In the genomic region with DNA sequence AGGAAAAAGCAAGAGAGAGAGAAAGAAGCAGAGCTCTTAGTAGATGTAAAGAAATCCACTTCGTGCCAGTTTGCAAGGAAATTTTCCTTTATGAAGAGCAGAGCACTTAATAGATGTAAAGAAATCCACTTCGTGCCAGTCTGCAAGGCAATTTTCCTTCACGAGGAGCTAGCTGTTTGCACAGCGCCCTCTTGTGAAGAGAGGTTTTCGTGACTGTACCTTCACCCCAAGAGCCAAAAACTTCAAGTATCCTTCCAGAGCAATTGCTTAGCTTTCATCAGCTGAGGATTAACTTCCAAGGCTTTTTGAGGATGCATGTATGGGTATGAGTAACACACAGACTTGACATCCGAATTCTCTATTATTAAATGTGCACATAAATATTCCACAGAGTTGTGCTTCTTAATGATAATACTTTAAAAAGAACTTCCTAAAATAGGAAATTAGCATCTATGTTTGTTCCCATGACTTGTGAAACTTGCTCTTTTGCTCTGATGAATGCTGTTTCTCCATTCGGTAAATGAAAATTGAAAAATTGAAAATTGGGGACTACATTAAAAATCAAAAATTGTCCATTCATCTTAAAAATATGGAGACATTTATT, we compare ENCODE assay signal across 9 cellular contexts.
A peak's percentile ranks its signal among the peaks of the same experiment; 100 is the strongest.
DNase-seq lines count a peak whose midpoint lies in the region; ATAC-seq and TF ChIP-seq lines count a peak whose summit lies in the region.
"Had no signal": no experiment of that assay in that cellular context is flagged by ENCODE, and none has a peak within 500 bp of the region (broad histone marks: within the 10 kb centered on the region; RNA-seq: fewer than 3 reads in every experiment).

No MANE protein-coding gene starts in this region.

- H3K9me3 Mint-ChIP-seq in GM23338 (no peaks in the 10 kb centered on the region; the same call in 2 of the 3 replicates), neural crest cell (no peaks in the 10 kb centered on the region)
- H3K9me3 Mint-ChIP-seq in activated CD8-positive, alpha-beta memory T cell treated with anti-CD3 and anti-CD28 coated beads, Interleukin-2, amount 10 ng/mL, durations not matched to agents 7 days and 5 days (ENCODE audit: low read depth): no peaks in the 10 kb centered on the region
- H3K9me3 Mint-ChIP-seq: stimulated activated naive CD8-positive, alpha-beta T cell treated with anti-CD3 and anti-CD28 coated beads, Interleukin-15, Interleukin-2, amounts not matched to agents 100 ng/mL and 50 ng/mL, for 24 hours had no signal

- H3K9me3 ChIP-seq in fibroblast of lung (ENCODE audit: control insufficient read depth, insufficient read depth, low read depth, low read length) (no peaks in the 10 kb centered on the region), upper lobe of right lung (no peaks in the 10 kb centered on the region)

- TF ChIP-seq CTCF in GM23338 (conservative IDR thresholded peaks at IDR 0.05; ENCODE audit: low read depth in 2 of 2) (peak; percentile 89 to 92), fibroblast of lung (conservative IDR thresholded peaks at IDR 0.05 in 1 of 2, IDR thresholded peaks at IDR 0.05 in 1 of 2; ENCODE audit: low read depth in 1 of 2, low read length in 2 of 2) (peak; percentile 82 to 90), neural crest cell (conservative IDR thresholded peaks at IDR 0.05) (peak; percentile 77), upper lobe of right lung (IDR thresholded peaks at IDR 0.05) (peak; percentile 78)

- in situ Hi-C loops in Caki2 (cut with HindIII; ENCODE audit: low pct_unique_long_range_greater_than_20kb, low sequenced_read_pairs): no loop called here

- no peaks in the 10 kb centered on the region for H3K36me3 ChIP-seq in GM23338 (ENCODE audit: insufficient read depth)
- no peaks in the 10 kb centered on the region for H3K36me3 ChIP-seq in fibroblast of lung (ENCODE audit: control insufficient read depth, insufficient read depth, low read length)
- H3K36me3 ChIP-seq in upper lobe of right lung: no peaks in the 10 kb centered on the region

- H3K4me1 Mint-ChIP-seq in GM23338 (peaks cover 9% of the 10 kb centered on the region; the same call in 2 of the 3 replicates), neural crest cell (peaks cover 13% of the 10 kb centered on the region)
- peaks cover 13% of the 10 kb centered on the region for H3K4me1 Mint-ChIP-seq in activated CD8-positive, alpha-beta memory T cell treated with anti-CD3 and anti-CD28 coated beads, Interleukin-2, amount 10 ng/mL, durations not matched to agents 7 days and 5 days

- H3K4me1 ChIP-seq in GM23338 (ENCODE audit: insufficient read depth): no peaks in the 10 kb centered on the region
- H3K4me1 ChIP-seq in fibroblast of lung (ENCODE audit: control insufficient read depth, extremely low read depth, insufficient read depth, low read length): no peaks in the 10 kb centered on the region
- H3K4me1 ChIP-seq in upper lobe of right lung: no peaks in the 10 kb centered on the region

- H3K4me2 ChIP-seq in GM23338 (no peak overlapping the region), fibroblast of lung (ENCODE audit: extremely low read depth, insufficient read depth, low read length) (no peak overlapping the region)

- ATAC-seq in GM23338 (peak; percentile 72), upper lobe of right lung (peak; percentile 91)
- ATAC-seq in activated CD8-positive, alpha-beta memory T cell treated with anti-CD3 and anti-CD28 coated beads, Interleukin-2, amount 10 ng/mL, durations not matched to agents 7 days and 5 days: no peak

- no peaks in the 10 kb centered on the region for H4K20me1 ChIP-seq in GM23338 (replicated peaks; ENCODE audit: insufficient read depth)
- H4K20me1 ChIP-seq in fibroblast of lung (ENCODE audit: control insufficient read depth, extremely low read depth, insufficient read depth, low read length): no peaks in the 10 kb centered on the region

- no peaks in the 10 kb centered on the region for H3F3A ChIP-seq in GM23338 (replicated peaks; ENCODE audit: low read depth)

- CTCF ChIA-PET in activated CD8-positive, alpha-beta memory T cell treated with anti-CD3 and anti-CD28 coated beads, Interleukin-2, amount 10 ng/mL, durations not matched to agents 7 days and 5 days (lab: Charles Lee): interaction anchor here (0.7 to 6.0 kb wide), 14 partner anchors 9 to 492 kb away, joined by 3 to 47 read pairs (median 5); no protein-coding TSS in a partner anchor

- H2AFZ ChIP-seq in GM23338: no peak overlapping the region
- no peak overlapping the region for H2AFZ ChIP-seq in fibroblast of lung (ENCODE audit: low read length)

- H3K27me3 ChIP-seq in GM23338 (ENCODE audit: insufficient read depth): no peaks in the 10 kb centered on the region
- H3K27me3 ChIP-seq in fibroblast of lung (ENCODE audit: control insufficient read depth, insufficient read depth, low read length): no peaks in the 10 kb centered on the region
- no peaks in the 10 kb centered on the region for H3K27me3 ChIP-seq in upper lobe of right lung

- H3K4me3 ChIP-seq in GM23338 (no peak overlapping the region), fibroblast of lung (replicated peaks in 1 of 4; ENCODE audit: control extremely low read depth in 1 of 4, insufficient read depth in 1 of 4, low read depth in 3 of 4, low read length in 4 of 4) (no peak overlapping the region), upper lobe of right lung (no peak overlapping the region)

- H3K9me2 ChIP-seq in GM23338 (ENCODE audit: insufficient read depth): no peaks in the 10 kb centered on the region

- H3K9ac ChIP-seq in fibroblast of lung (ENCODE audit: insufficient read depth, low read length): no peak overlapping the region

- H3K36me3 Mint-ChIP-seq in GM23338 (ENCODE audit: low read depth) (no peaks in the 10 kb centered on the region), neural crest cell (ENCODE audit: low read depth) (no peaks in the 10 kb centered on the region)
- peaks cover 3% of the 10 kb centered on the region for H3K36me3 Mint-ChIP-seq in activated CD8-positive, alpha-beta memory T cell treated with anti-CD3 and anti-CD28 coated beads, Interleukin-2, amount 10 ng/mL, durations not matched to agents 7 days and 5 days

- no peaks in the 10 kb centered on the region for H3K79me2 ChIP-seq in GM23338 (replicated peaks; ENCODE audit: insufficient read depth)
- H3K79me2 ChIP-seq in fibroblast of lung (ENCODE audit: control insufficient read depth, insufficient read depth, low read length): no peaks in the 10 kb centered on the region

- no peak overlapping the region for H3K27ac Mint-ChIP-seq in GM23338
- H3K27ac Mint-ChIP-seq in activated CD8-positive, alpha-beta memory T cell treated with anti-CD3 and anti-CD28 coated beads, Interleukin-2, amount 10 ng/mL, durations not matched to agents 7 days and 5 days: no peak overlapping the region
- no peak overlapping the region for H3K27ac Mint-ChIP-seq in neural crest cell (ENCODE audit: unreplicated experiment)
- H3K27ac Mint-ChIP-seq: stimulated activated naive CD8-positive, alpha-beta T cell treated with anti-CD3 and anti-CD28 coated beads, Interleukin-15, Interleukin-2, amounts not matched to agents 100 ng/mL and 50 ng/mL, for 24 hours had no signal

- peaks cover 2% of the 10 kb centered on the region for H3K27me3 Mint-ChIP-seq in GM23338 (ENCODE audit: insufficient read depth, low read depth, poor library complexity)
- peaks cover 36% of the 10 kb centered on the region for H3K27me3 Mint-ChIP-seq in activated CD8-positive, alpha-beta memory T cell treated with anti-CD3 and anti-CD28 coated beads, Interleukin-2, amount 10 ng/mL, durations not matched to agents 7 days and 5 days
- no peaks in the 10 kb centered on the region for H3K27me3 Mint-ChIP-seq in neural crest cell (ENCODE audit: low read depth)

- H3K4me3 Mint-ChIP-seq in GM23338 (no peak overlapping the region), neural crest cell (no peak overlapping the region)
- H3K4me3 Mint-ChIP-seq in activated CD8-positive, alpha-beta memory T cell treated with anti-CD3 and anti-CD28 coated beads, Interleukin-2, amount 10 ng/mL, durations not matched to agents 7 days and 5 days: no peak overlapping the region
- H3K4me3 Mint-ChIP-seq: stimulated activated naive CD8-positive, alpha-beta T cell treated with anti-CD3 and anti-CD28 coated beads, Interleukin-15, Interleukin-2, amounts not matched to agents 100 ng/mL and 50 ng/mL, for 24 hours had no signal

- H3K27ac ChIP-seq in GM23338 (ENCODE audit: low read depth) (no peak overlapping the region), fibroblast of lung (ENCODE audit: insufficient read depth, low read length) (no peak overlapping the region), upper lobe of right lung (no peak overlapping the region)

- intact Hi-C loops in upper lobe of right lung (cut with DNase I): no loop called here

- peak; percentile 22 for DNase-seq in Caki2 (ENCODE audit: low read depth)
- DNase-seq in GM23338 (ENCODE audit: low spot score): peak; percentile 78
- peak; percentile 71 for DNase-seq in NCI-H446 treated with DMSO at 0.1 percent for 48 hours (lab: John Stamatoyannopoulos, UW)
- DNase-seq in activated CD8-positive, alpha-beta memory T cell treated with anti-CD3 and anti-CD28 coated beads, Interleukin-2, amount 10 ng/mL, durations not matched to agents 7 days and 5 days: peak; percentile 62
- DNase-seq in fibroblast of lung (ENCODE audit: low read depth in 2 of 2): peak; percentile 51 to 85
- DNase-seq in neural crest cell (ENCODE audit: low read depth, low spot score): peak; percentile 65
- no peak for DNase-seq in upper lobe of right lung
- no peak for DNase-seq in NK-92 (lab: John Stamatoyannopoulos, UW; ENCODE audit: unreplicated experiment)

TF ChIP-seq in GM23338, 12 proteins besides CTCF, POLR2A, EP300 and RAD21:
- TF ChIP-seq EZH2 (IDR thresholded peaks at IDR 0.05; ENCODE audit: low read depth, unreplicated experiment) (no peak), EZH2phosphoT487 (IDR thresholded peaks at IDR 0.05; ENCODE audit: unreplicated experiment) (no peak)

Comparison
In these comparisons a context has a peak if more than half of its experiments do, and no peak if none do; other contexts are left out.
1. DNase-seq: peak in Caki2 (single experiment), GM23338 (single experiment), NCI-H446 treated with DMSO at 0.1 percent for 48 hours (single experiment), activated CD8-positive, alpha-beta memory T cell treated with anti-CD3 and anti-CD28 coated beads, Interleukin-2, amount 10 ng/mL, durations not matched to agents 7 days and 5 days (single experiment), fibroblast of lung (2 of 2) and neural crest cell (single experiment); none in upper lobe of right lung (single experiment) and NK-92 (single experiment).
2. Peak in every context shown above with its lines, with median percentiles within 50 percentile points of each other: CTCF ChIP-seq.